23 cellular contexts compared by ENCODE assay signal in the genomic region with DNA sequence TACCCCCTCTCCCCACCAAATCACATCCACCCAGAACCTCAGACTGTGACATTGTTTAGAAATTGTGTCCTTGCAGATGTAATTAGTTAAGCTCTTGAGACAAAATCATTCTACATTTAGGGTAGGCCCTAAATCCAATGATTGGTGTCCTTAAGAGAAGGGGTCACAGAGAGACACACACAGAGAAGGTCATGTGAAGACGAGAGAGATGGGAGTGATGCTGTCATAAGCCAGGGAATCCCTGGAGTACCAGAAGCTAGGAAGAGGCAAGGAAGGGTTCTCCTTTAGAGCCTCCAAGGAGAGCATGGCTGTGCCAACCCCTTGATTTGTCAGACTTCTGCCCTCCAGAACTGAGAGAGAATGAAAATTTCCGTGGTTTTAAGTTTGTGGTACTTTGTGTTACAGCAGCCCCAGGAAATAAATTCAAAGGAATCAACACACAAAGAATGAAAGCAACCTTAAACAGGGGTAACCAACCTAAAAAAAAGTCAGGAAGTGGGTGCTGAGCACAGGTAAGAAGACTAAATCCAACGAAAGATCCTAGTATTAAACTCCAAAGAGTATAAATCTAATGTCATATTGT. TPM values are rescaled to one million over a fixed set of nuclear protein-coding genes. Genes with fewer than 3 reads are reported as not detected.
A peak's percentile ranks its signal among the peaks of the same experiment; 100 is the strongest.
DNase-seq lines count a peak whose midpoint lies in the region; ATAC-seq and TF ChIP-seq lines count a peak whose summit lies in the region.
"Had no signal": no experiment of that assay in that cellular context is flagged by ENCODE, and none has a peak within 500 bp of the region (broad histone marks: within the 10 kb centered on the region; RNA-seq: fewer than 3 reads in every experiment).

No MANE protein-coding gene starts in this region.

- H3K36me3 Mint-ChIP-seq in activated T-cell treated with anti-CD3 and anti-CD28 coated beads, Interleukin-2, amount 50 U/mL, for 4 hours (ENCODE audit: insufficient read depth) = no peaks in the 10 kb centered on the region
- peaks cover 2% of the 10 kb centered on the region for H3K36me3 Mint-ChIP-seq in activated naive CD8-positive, alpha-beta T cell
- peaks cover 8% of the 10 kb centered on the region for H3K36me3 Mint-ChIP-seq in stimulated activated naive CD8-positive, alpha-beta T cell treated with anti-CD3 and anti-CD28 coated beads, Interleukin-15, Interleukin-2, amounts not matched to agents 100 ng/mL and 50 ng/mL, for 24 hours (ENCODE audit: low read depth)

- no peaks in the 10 kb centered on the region for H3K27me3 Mint-ChIP-seq in activated T-cell treated with anti-CD3 and anti-CD28 coated beads, Interleukin-2, amount 50 U/mL, for 4 hours (ENCODE audit: low read depth)
- no peaks in the 10 kb centered on the region for H3K27me3 Mint-ChIP-seq in activated naive CD8-positive, alpha-beta T cell
- H3K27me3 Mint-ChIP-seq in stimulated activated naive CD8-positive, alpha-beta T cell treated with anti-CD3 and anti-CD28 coated beads, Interleukin-15, Interleukin-2, amounts not matched to agents 100 ng/mL and 50 ng/mL, for 24 hours = no peaks in the 10 kb centered on the region

- no peaks in the 10 kb centered on the region for H3K9me2 ChIP-seq in SU-DHL-6 (replicated peaks; ENCODE audit: insufficient read depth, low read length)

- peaks cover 69% of the 10 kb centered on the region for H3K4me1 Mint-ChIP-seq in activated T-cell treated with anti-CD3 and anti-CD28 coated beads, Interleukin-2, amount 50 U/mL, for 4 hours (ENCODE audit: low read depth)
- peaks cover 74% of the 10 kb centered on the region for H3K4me1 Mint-ChIP-seq in activated naive CD8-positive, alpha-beta T cell (ENCODE audit: low read depth)
- peaks cover 85% of the 10 kb centered on the region for H3K4me1 Mint-ChIP-seq in stimulated activated naive CD8-positive, alpha-beta T cell treated with anti-CD3 and anti-CD28 coated beads, Interleukin-15, Interleukin-2, amounts not matched to agents 100 ng/mL and 50 ng/mL, for 24 hours (ENCODE audit: low read depth)

- H4K20me1 ChIP-seq in SU-DHL-6 (ENCODE audit: low read depth, low read length) = no peaks in the 10 kb centered on the region

- H3K27me3 ChIP-seq in SU-DHL-6 (ENCODE audit: low read length) = no peaks in the 10 kb centered on the region
- H3K27me3 ChIP-seq: gastrocnemius medialis, right atrium auricular region, suprapubic skin had no signal

- no peak overlapping the region for H2AFZ ChIP-seq in SU-DHL-6 (ENCODE audit: low read depth, low read length, severe bottlenecking)
- H2AFZ ChIP-seq: PC-9 had no signal

- H3K4me3 ChIP-seq in SU-DHL-6 (ENCODE audit: insufficient read depth, low read length, poor library complexity, severe bottlenecking) = no peak overlapping the region
- H3K4me3 ChIP-seq: gastrocnemius medialis, PC-9, right atrium auricular region, suprapubic skin had no signal

- peaks cover 5% of the 10 kb centered on the region for H3K9me3 Mint-ChIP-seq in activated T-cell treated with anti-CD3 and anti-CD28 coated beads, Interleukin-2, amount 50 U/mL, for 4 hours
- H3K9me3 Mint-ChIP-seq in activated naive CD8-positive, alpha-beta T cell (ENCODE audit: low read depth) = peaks cover 5% of the 10 kb centered on the region
- peaks cover 10% of the 10 kb centered on the region for H3K9me3 Mint-ChIP-seq in stimulated activated naive CD8-positive, alpha-beta T cell treated with anti-CD3 and anti-CD28 coated beads, Interleukin-15, Interleukin-2, amounts not matched to agents 100 ng/mL and 50 ng/mL, for 24 hours

- H3K9me3 ChIP-seq in SU-DHL-6 (ENCODE audit: insufficient read depth, low read length) = no peaks in the 10 kb centered on the region
- H3K9me3 ChIP-seq: gastrocnemius medialis, right atrium auricular region, suprapubic skin had no signal

- H3F3A ChIP-seq in SU-DHL-6 (ENCODE audit: insufficient read depth) = peaks cover 26% of the 10 kb centered on the region

- H3K4me3 Mint-ChIP-seq in activated T-cell treated with anti-CD3 and anti-CD28 coated beads, Interleukin-2, amount 50 U/mL, for 4 hours = no peak overlapping the region
- peak overlapping the region; percentile 5 for H3K4me3 Mint-ChIP-seq in activated naive CD8-positive, alpha-beta T cell
- H3K4me3 Mint-ChIP-seq in stimulated activated naive CD8-positive, alpha-beta T cell treated with anti-CD3 and anti-CD28 coated beads, Interleukin-15, Interleukin-2, amounts not matched to agents 100 ng/mL and 50 ng/mL, for 24 hours = peak overlapping the region; percentile 36

- H3K27ac ChIP-seq in SU-DHL-6 (ENCODE audit: low read depth, low read length) = 0 out of 2 replicates have a peak overlapping the region, but pooled peaks have one; percentile 23
- H3K27ac ChIP-seq: gastrocnemius medialis, PC-9, right atrium auricular region, suprapubic skin had no signal

- peak overlapping the region; percentile 90 for H3K27ac Mint-ChIP-seq in activated naive CD8-positive, alpha-beta T cell
- peak overlapping the region; percentile 84 for H3K27ac Mint-ChIP-seq in stimulated activated naive CD8-positive, alpha-beta T cell treated with anti-CD3 and anti-CD28 coated beads, Interleukin-15, Interleukin-2, amounts not matched to agents 100 ng/mL and 50 ng/mL, for 24 hours

- H3K4me2 ChIP-seq in SU-DHL-6 (ENCODE audit: low read depth, low read length, poor library complexity, severe bottlenecking) = no peak overlapping the region
- H3K4me2 ChIP-seq: PC-9 had no signal

- no peak for TF ChIP-seq CTCF in SU-DHL-6 (IDR thresholded peaks at IDR 0.05; ENCODE audit: insufficient read depth, low read length, poor library complexity, severe bottlenecking)

- H3K36me3 ChIP-seq in SU-DHL-6 (ENCODE audit: low read length) = no peaks in the 10 kb centered on the region
- H3K36me3 ChIP-seq: gastrocnemius medialis, right atrium auricular region, suprapubic skin had no signal

- peak; percentile 54 to 55 for ATAC-seq in activated T-cell treated with anti-CD3 and anti-CD28 coated beads, Interleukin-2, amount 50 U/mL, for 4 hours
- no peak for ATAC-seq in HG03342 (IDR thresholded peaks at IDR 0.05; ENCODE audit: unreplicated experiment)
- ATAC-seq: esophagus mucosa, gastrocnemius medialis, HepG2 had no signal

- no peak overlapping the region for H3K9ac ChIP-seq in SU-DHL-6 (ENCODE audit: low read length)

- H3K79me2 ChIP-seq in SU-DHL-6 (ENCODE audit: insufficient read depth, low read length) = no peaks in the 10 kb centered on the region

- no peak for DNase-seq in activated T-cell treated with anti-CD3 and anti-CD28 coated beads, Interleukin-2, amount 50 U/mL, for 4 hours
- no peak for DNase-seq in activated T-cell treated with anti-CD3 and anti-CD28 coated beads, Interleukin-2, amount 50 U/mL, for 1 hour
- DNase-seq in H4 (ENCODE audit: low spot score) = no peak
- no peak for DNase-seq in NCI-H187 (lab: John Stamatoyannopoulos, UW)
- DNase-seq: activated effector memory CD4-positive, alpha-beta T cell treated with anti-CD3 and anti-CD28 coated beads, Interleukin-2, amount 50 U/mL, for 16 hours; effector memory CD4-positive, alpha-beta T cell; gastrocnemius medialis; NCI-H146; occipital lobe; PC-9; SHP77 treated with DMSO at 0.1 percent for 48 hours had no signal

RNA-seq across cellular contexts. Expression of a gene that starts 33.6 kb away (rescaled TPM):
- 1 to 10 TPM in 2 of 3 donors, under 1 TPM in 1; 0.52 to 1.4 (median 1.2) TPM for total RNA-seq in activated T-cell treated with anti-CD3 and anti-CD28 coated beads, Interleukin-2, amount 50 U/mL, for 4 hours
- total RNA-seq in H4 (2014; rRNA removed; shearing (Covaris generic)) = not detected in 2 replicates
- total RNA-seq: A673, gastrocnemius medialis, HepG2, kidney epithelial cell, lung microvascular endothelial cell, M059J, occipital lobe, PC-9 had no signal
